ENCODE assay signal across 8 cellular contexts in genomic region chr20:59222239-59222981, GRCh38. TPM values are rescaled to one million over a fixed set of nuclear protein-coding genes. Genes with fewer than 3 reads are reported as not detected.
A peak's percentile ranks its signal among the peaks of the same experiment; 100 is the strongest.
DNase-seq lines count a peak whose midpoint lies in the region; ATAC-seq lines count a peak whose summit lies in the region.

No MANE protein-coding gene starts in this region.

- WGBS in ectodermal cell, 2 experiments: 17 to 20% methylated on average over 47 of the region's 47 CpGs

- peaks cover 29% of the 10 kb centered on the region for H3K27me3 ChIP-seq in ectodermal cell (ENCODE audit: control insufficient read depth, insufficient read depth, low read length, poor library complexity, severe bottlenecking)

- H3K27ac ChIP-seq in ectodermal cell (ENCODE audit: insufficient read depth, low read depth, low read length, poor library complexity, severe bottlenecking): no peak overlapping the region

- no peaks in the 10 kb centered on the region for H3K9me3 ChIP-seq in ectodermal cell (ENCODE audit: control insufficient read depth, low read length)

- DNase-seq in NCI-H82 (lab: John Stamatoyannopoulos, UW): peak; percentile 84
- DNase-seq in NCI-H82 treated with DMSO at 0.1 percent for 48 hours (lab: John Stamatoyannopoulos, UW; ENCODE audit: unreplicated experiment): no peak
- peak; percentile 24 for DNase-seq in NCI-H524 treated with DMSO at 0.1 percent for 48 hours (lab: John Stamatoyannopoulos, UW)
- DNase-seq in activated CD8-positive, alpha-beta T cell treated with anti-CD3 and anti-CD28 coated beads, Interleukin-2, amount 10 ng/mL, durations not matched to agents 7 days and 5 days: peak; percentile 86
- peak; percentile 75 to 90 for DNase-seq in lung microvascular endothelial cell (ENCODE audit: low read depth in 2 of 2)
- DNase-seq in stimulated activated CD4-positive, alpha-beta T cell treated with anti-CD3 and anti-CD28 coated beads, TNF-alpha, amount 100 ng/mL, for 1 hour (ENCODE audit: low read depth in 3 of 3, low spot score in 1 of 3): peak; percentile 52 to 87 (median 66)

- CTCF ChIA-PET in activated CD8-positive, alpha-beta T cell treated with anti-CD3 and anti-CD28 coated beads, Interleukin-2, amount 10 ng/mL, durations not matched to agents 7 days and 5 days (lab: Charles Lee): interaction anchor here (0.7 to 4.2 kb wide), 41 partner anchors 9 to 571 kb away, joined by 3 to 45 read pairs (median 4); partner anchors contain the start of genes ATP5F1E and STX16

- no peaks in the 10 kb centered on the region for H3K27me3 Mint-ChIP-seq in activated CD8-positive, alpha-beta T cell treated with anti-CD3 and anti-CD28 coated beads, Interleukin-2, amount 10 ng/mL, durations not matched to agents 7 days and 5 days (ENCODE audit: low read depth)

- POLR2A ChIA-PET in activated CD8-positive, alpha-beta T cell treated with anti-CD3 and anti-CD28 coated beads, Interleukin-2, amount 10 ng/mL, durations not matched to agents 7 days and 5 days (lab: Charles Lee): interaction anchor here (0.7 to 1.4 kb wide), 3 partner anchors 9 to 321 kb away, joined by 3 to 5 read pairs (median 4); no protein-coding TSS in a partner anchor

- no peaks in the 10 kb centered on the region for H3K9me3 Mint-ChIP-seq in activated CD8-positive, alpha-beta T cell treated with anti-CD3 and anti-CD28 coated beads, Interleukin-2, amount 10 ng/mL, durations not matched to agents 7 days and 5 days (ENCODE audit: insufficient read depth)

- H3K4me1 Mint-ChIP-seq in activated CD8-positive, alpha-beta T cell treated with anti-CD3 and anti-CD28 coated beads, Interleukin-2, amount 10 ng/mL, durations not matched to agents 7 days and 5 days (ENCODE audit: low read depth): peaks cover 17% of the 10 kb centered on the region

- peaks cover 30% of the 10 kb centered on the region for H3K4me1 ChIP-seq in ectodermal cell (ENCODE audit: control insufficient read depth, insufficient read depth, low read length)

- H3K27ac Mint-ChIP-seq in activated CD8-positive, alpha-beta T cell treated with anti-CD3 and anti-CD28 coated beads, Interleukin-2, amount 10 ng/mL, durations not matched to agents 7 days and 5 days: peak overlapping the region; percentile 61

- peak overlapping the region; percentile 73 for H3K4me3 Mint-ChIP-seq in activated CD8-positive, alpha-beta T cell treated with anti-CD3 and anti-CD28 coated beads, Interleukin-2, amount 10 ng/mL, durations not matched to agents 7 days and 5 days

- H3K36me3 ChIP-seq in ectodermal cell (ENCODE audit: control insufficient read depth, insufficient read depth, low read length): no peaks in the 10 kb centered on the region

- peaks cover 7% of the 10 kb centered on the region for H3K36me3 Mint-ChIP-seq in activated CD8-positive, alpha-beta T cell treated with anti-CD3 and anti-CD28 coated beads, Interleukin-2, amount 10 ng/mL, durations not matched to agents 7 days and 5 days (ENCODE audit: low read depth)

- ATAC-seq in HG03135 (IDR thresholded peaks at IDR 0.05; ENCODE audit: unreplicated experiment): peak; percentile 90
- ATAC-seq in activated CD8-positive, alpha-beta T cell treated with anti-CD3 and anti-CD28 coated beads, Interleukin-2, amount 10 ng/mL, durations not matched to agents 7 days and 5 days: peak; percentile 98

- peak overlapping the region; percentile 34 for H3K4me3 ChIP-seq in ectodermal cell (ENCODE audit: insufficient read depth, low read depth, low read length)

RNA-seq across cellular contexts. Expression of gene ZNF831, which starts 58.8 kb away (rescaled TPM):
- 1 to 10 TPM; 8.6 to 9.2 TPM for total RNA-seq in activated CD8-positive, alpha-beta T cell treated with anti-CD3 and anti-CD28 coated beads, Interleukin-2, amount 10 ng/mL, durations not matched to agents 7 days and 5 days
- polyA plus RNA-seq in ectodermal cell (2013, experiment 1 of 4): not detected
- 0.02 TPM for polyA plus RNA-seq in ectodermal cell (2013, experiment 2 of 4)
- polyA plus RNA-seq in ectodermal cell (2013, experiment 3 of 4): 0.05 TPM
- 0.04 TPM for polyA plus RNA-seq in ectodermal cell (2013, experiment 4 of 4)
- total RNA-seq in lung microvascular endothelial cell: under 0.01 and 0.20 TPM in 2 replicates
